ENCODE assay signal across 17 cellular contexts in genomic region chr1:208525417-208525816, GRCh38.
"Had no signal": no experiment of that assay in that cellular context is flagged by ENCODE, and none has a peak within 500 bp of the region (broad histone marks: within the 10 kb centered on the region; RNA-seq: fewer than 3 reads in every experiment).

No MANE protein-coding gene starts in this region.

- DNase-seq: activated CD4-positive, alpha-beta T cell treated with anti-CD3 and anti-CD28 coated beads for 1 hour; activated CD4-positive, alpha-beta T cell treated with anti-CD3 and anti-CD28 coated beads, Interleukin-2, amount 50 U/mL, for 4 hours; activated naive CD4-positive, alpha-beta T cell treated with Interleukin-2 at 50 U/mL for 16 hours; activated T-cell treated with anti-CD3 and anti-CD28 coated beads for 4 hours; aorta; mesenchymal stem cell; natural killer cell; right cardiac atrium; T-cell; T1000; upper lobe of left lung had no signal

- H3K27me3 ChIP-seq: upper lobe of left lung had no signal

- ATAC-seq: activated T-helper 17 cell treated with anti-CD3 and anti-CD28 coated beads, Interleukin-2, amount 50 U/mL, for 72 hours; gastroesophageal sphincter; left lobe of liver; natural killer cell; right cardiac atrium; T-cell had no signal

- H3K4me3 ChIP-seq: gastroesophageal sphincter, smooth muscle cell, suprapubic skin, upper lobe of left lung had no signal

- H3K36me3 ChIP-seq: gastroesophageal sphincter, suprapubic skin, upper lobe of left lung had no signal

- H3K36me3 Mint-ChIP-seq: natural killer cell, T-cell had no signal

- H3K4me1 Mint-ChIP-seq: activated T-helper 17 cell treated with anti-CD3 and anti-CD28 coated beads, Interleukin-2, amount 50 U/mL, for 72 hours; natural killer cell; T-cell had no signal

- H3K4me3 Mint-ChIP-seq: activated T-helper 17 cell treated with anti-CD3 and anti-CD28 coated beads, Interleukin-2, amount 50 U/mL, for 72 hours; natural killer cell; stimulated activated naive CD8-positive, alpha-beta T cell treated with anti-CD3 and anti-CD28 coated beads, Interleukin-15, Interleukin-2, amounts not matched to agents 100 ng/mL and 50 ng/mL, for 24 hours; T-cell had no signal

- H3K9me3 Mint-ChIP-seq: activated T-helper 17 cell treated with anti-CD3 and anti-CD28 coated beads, Interleukin-2, amount 50 U/mL, for 72 hours; natural killer cell; stimulated activated naive CD8-positive, alpha-beta T cell treated with anti-CD3 and anti-CD28 coated beads, Interleukin-15, Interleukin-2, amounts not matched to agents 100 ng/mL and 50 ng/mL, for 24 hours; T-cell had no signal

- H3K27ac Mint-ChIP-seq: activated T-helper 17 cell treated with anti-CD3 and anti-CD28 coated beads, Interleukin-2, amount 50 U/mL, for 72 hours; natural killer cell; stimulated activated naive CD8-positive, alpha-beta T cell treated with anti-CD3 and anti-CD28 coated beads, Interleukin-15, Interleukin-2, amounts not matched to agents 100 ng/mL and 50 ng/mL, for 24 hours; T-cell had no signal
